ENCODE assay signal across 35 cellular contexts in genomic region chrX:94775640-94776039, GRCh38.
"Had no signal": no experiment of that assay in that cellular context is flagged by ENCODE, and none has a peak within 500 bp of the region (broad histone marks: within the 10 kb centered on the region; RNA-seq: fewer than 3 reads in every experiment).

No MANE protein-coding gene starts in this region.

- H3K4me2 ChIP-seq: KMS-11 had no signal

- H3K27ac ChIP-seq: KMS-11 had no signal

- DNase-seq: Karpas-422, Kasumi-1, MG63, MM.1S, NCI-H1092, NCI-H1092 treated with DMSO at 0.1 percent for 48 hours, NCI-H1105, NCI-H1105 treated with DMSO at 0.1 percent for 48 hours, NCI-H1417, NCI-H1417 treated with DMSO at 0.1 percent for 48 hours, NCI-H1436, NCI-H1436 treated with DMSO at 0.1 percent for 48 hours, NCI-H146, NCI-H1694, NCI-H1694 treated with DMSO at 0.1 percent for 48 hours, NCI-H187, NCI-H187 treated with DMSO at 0.1 percent for 48 hours, NCI-H1930, NCI-H2029, NCI-H2029 treated with DMSO at 0.1 percent for 48 hours, NCI-H2081, NCI-H2081 treated with DMSO at 0.1 percent for 48 hours, NCI-H2107, NCI-H2171, NCI-H2171 treated with DMSO at 0.1 percent for 48 hours, NCI-H2227 treated with DMSO at 0.1 percent for 48 hours, NCI-H226, NCI-H345, NCI-H446, NCI-H446 treated with DMSO at 0.1 percent for 48 hours, NCI-H510A, NCI-H510A treated with DMSO at 0.1 percent for 48 hours, NCI-H524, NCI-H524 treated with DMSO at 0.1 percent for 48 hours had no signal

- H3K4me3 ChIP-seq: MG63 had no signal

- H3K9ac ChIP-seq: KMS-11 had no signal

- H3K36me3 ChIP-seq: MG63 had no signal

- H3K9me3 ChIP-seq: MG63 had no signal
